ENCODE assay signal across 18 cellular contexts in the genomic region with DNA sequence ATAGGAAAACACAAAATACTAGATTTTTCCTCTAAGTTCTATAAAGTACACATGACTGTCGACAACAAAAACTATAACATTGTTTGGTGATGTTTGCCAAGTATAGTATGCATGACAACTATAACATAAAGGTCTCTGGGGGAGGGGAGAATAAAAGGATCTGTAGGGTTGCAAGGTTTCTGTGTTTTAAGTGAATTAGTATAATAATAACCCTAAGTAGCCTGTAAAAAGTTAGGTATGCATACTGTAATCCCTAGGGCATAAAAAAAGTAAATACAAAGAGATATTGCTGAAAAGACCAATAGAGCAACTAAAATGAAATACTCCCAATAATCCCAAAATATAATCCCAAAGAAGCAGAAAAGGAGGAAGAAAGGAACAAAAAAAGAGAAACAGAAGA. TPM values are rescaled to one million over a fixed set of nuclear protein-coding genes. Genes with fewer than 3 reads are reported as not detected.
DNase-seq lines count a peak whose midpoint lies in the region; ATAC-seq, FAIRE-seq and TF ChIP-seq lines count a peak whose summit lies in the region.
"Had no signal": no experiment of that assay in that cellular context is flagged by ENCODE, and none has a peak within 500 bp of the region (broad histone marks: within the 10 kb centered on the region; RNA-seq: fewer than 3 reads in every experiment).

No MANE protein-coding gene starts in this region.

- no peak for TF ChIP-seq CTCF in IMR-90 (conservative IDR thresholded peaks at IDR 0.05; ENCODE audit: low read depth, low read length)
- TF ChIP-seq CTCF in H1 (IDR thresholded peaks at IDR 0.05; ENCODE audit: control extremely low read depth in 1 of 3, insufficient read depth in 1 of 3, low read depth in 1 of 3, low read length in 3 of 3) = no peak

- BruUV-seq in IMR-90 (replicated peaks; lab: Mats Ljungman, UMichigan) = no TSS peak

- H2AK9ac ChIP-seq in IMR-90 (replicated peaks; ENCODE audit: low read depth, low read length, poor library complexity) = no peak overlapping the region

- POLR2A ChIA-PET in IMR-90 (lab: Charles Lee; ENCODE audit: unreplicated experiment) (no interaction called here), H1 (lab: Charles Lee; ENCODE audit: partially characterized antibody) (interaction anchor here (1.2 kb wide), 1 partner anchor 15 kb away, joined by 3 read pairs; a partner anchor contains a TSS)

- peaks cover 4% of the 10 kb centered on the region; the same call in 1 of the 2 replicates for H3K36me3 ChIP-seq in IMR-90 (ENCODE audit: control insufficient read depth, insufficient read depth, low read length)
- no peaks in the 10 kb centered on the region for H3K36me3 ChIP-seq in H1 (ENCODE audit: control insufficient read depth in 2 of 4, insufficient read depth in 4 of 4, low read length in 3 of 4)
- peaks cover 0 to 2% (median 1%) of the 10 kb centered on the region in 5 donors for H3K36me3 ChIP-seq in subcutaneous abdominal adipose tissue (ENCODE audit: control insufficient read depth in 5 of 5, insufficient read depth in 5 of 5, low read length in 5 of 5)

- in situ Hi-C loops in IMR-90 (cut with MboI; ENCODE audit: low sequenced_read_pairs) = no loop called here

- H3K9me3 Mint-ChIP-seq in activated naive CD4-positive, alpha-beta T cell treated with anti-CD3 and anti-CD28 coated beads, Interleukin-2, amount 50 U/mL, for 24 hours = no peaks in the 10 kb centered on the region

- dilution Hi-C loops in IMR-90 (cut with HindIII; ENCODE audit: low sequenced_read_pairs, unreplicated experiment) = no loop called here

- no peak overlapping the region for H2BK120ac ChIP-seq in IMR-90 (ENCODE audit: low read depth, low read length)
- H2BK120ac ChIP-seq in H1 (replicated peaks; ENCODE audit: low read depth, low read length) = no peak overlapping the region

- ATAC-seq in IMR-90 (ENCODE audit: low read depth) (no peak), HG03457 (IDR thresholded peaks at IDR 0.05; ENCODE audit: unreplicated experiment) (no peak), HG02885 (IDR thresholded peaks at IDR 0.05; ENCODE audit: poor library complexity, unreplicated experiment) (no peak)

- H3K79me1 ChIP-seq in IMR-90 (ENCODE audit: low read depth in 1 of 2, low read length in 2 of 2) = peaks cover 30 to 67% of the 10 kb centered on the region in 2 experiments
- 0 out of 2 replicates have a peak, but pooled peaks cover 2% of the 10 kb centered on the region for H3K79me1 ChIP-seq in H1 (ENCODE audit: low read depth, low read length)

- H3K23ac ChIP-seq in IMR-90 (ENCODE audit: low read depth, low read length) = no peak overlapping the region
- no peak overlapping the region for H3K23ac ChIP-seq in H1 (ENCODE audit: insufficient read length)

- no peak overlapping the region for H4K91ac ChIP-seq in IMR-90 (ENCODE audit: insufficient read depth, low read depth, low read length)
- no peak overlapping the region for H4K91ac ChIP-seq in H1 (replicated peaks; ENCODE audit: insufficient read length, low read length)

- H4K8ac ChIP-seq in IMR-90 (ENCODE audit: low read depth in 2 of 2, low read length in 2 of 2) = no peak overlapping the region
- no peak overlapping the region for H4K8ac ChIP-seq in H1 (ENCODE audit: extremely low read depth, insufficient read depth, low read length)

- TF ChIP-seq RAD21 in IMR-90 (IDR thresholded peaks at IDR 0.05; ENCODE audit: low read length) = no peak
- no peak for TF ChIP-seq RAD21 in H1 (IDR thresholded peaks at IDR 0.05 in 1 of 2, conservative IDR thresholded peaks at IDR 0.05 in 1 of 2; ENCODE audit: low read depth in 2 of 2, low read length in 2 of 2)

- peaks cover 0 to 97% of the 10 kb centered on the region in 2 experiments; a peak in 3 of 4 replicates for H3K79me2 ChIP-seq in H1 (ENCODE audit: control insufficient read depth in 1 of 2, insufficient read depth in 2 of 2, low read length in 2 of 2)

- no CpG with 5 or more reads among the region's 1 CpG for WGBS in IMR-90 (ENCODE audit: extremely low coverage in 2 of 2, insufficient read length in 1 of 2), 2 experiments
- 0% methylated on average over 1 of the region's 1 CpG; no CpG with 5 or more reads in 1 of the 2 experiments for WGBS in H1 (ENCODE audit: extremely low coverage in 1 of 2, insufficient coverage in 1 of 2, insufficient read length in 1 of 2, insufficient replicate concordance in 2 of 2, low coverage in 1 of 2, low lambda C conversion rate in 2 of 2, missing lambda C conversion rate in 1 of 2), 2 experiments

- H3K9me1 ChIP-seq in IMR-90 (ENCODE audit: insufficient read depth, low read length) = peaks cover 4% of the 10 kb centered on the region

- H2BK5ac ChIP-seq in IMR-90 (ENCODE audit: low read depth, low read length, poor library complexity, severe bottlenecking) (no peak overlapping the region), H1 (ENCODE audit: low read depth, low read length) (no peak overlapping the region)

- no peaks in the 10 kb centered on the region for H3K27me3 ChIP-seq in IMR-90 (ENCODE audit: control insufficient read depth, insufficient read depth, low read length)
- no peaks in the 10 kb centered on the region for H3K27me3 ChIP-seq in H1 (replicated peaks in 1 of 4; ENCODE audit: control insufficient read depth in 3 of 4, extremely low read depth in 1 of 4, insufficient read depth in 3 of 4, low read length in 3 of 4)
- H3K27me3 ChIP-seq in subcutaneous abdominal adipose tissue (ENCODE audit: control insufficient read depth in 5 of 5, insufficient read depth in 4 of 5, low read length in 5 of 5) = no peaks in the 10 kb centered on the region

- H2BK12ac ChIP-seq in H1 (ENCODE audit: low read depth, low read length) = no peak overlapping the region

- H2AFZ ChIP-seq in IMR-90 (replicated peaks; ENCODE audit: low read length, poor library complexity) (no peak overlapping the region), H1 (ENCODE audit: low read length) (no peak overlapping the region)
- H2AFZ ChIP-seq: PC-9 had no signal

- CTCF ChIA-PET in IMR-90 (lab: Yijun Ruan, JAX) = interaction anchor here (0.7 to 1.0 kb wide), 2 partner anchors 12 to 15 kb away, joined by 3 read pairs; a partner anchor contains a TSS
- CTCF ChIA-PET in H1 (lab: Charles Lee; ENCODE audit: partially characterized antibody) = interaction anchor here (0.6 kb wide), 1 partner anchor 328 kb away, joined by 5 read pairs; no protein-coding TSS in a partner anchor

- TF ChIP-seq EP300 in H1 (IDR thresholded peaks at IDR 0.05; ENCODE audit: borderline replicate concordance in 1 of 2, low read depth in 2 of 2, low read length in 2 of 2) = no peak

- no peaks in the 10 kb centered on the region for H3K23me2 ChIP-seq in H1 (ENCODE audit: low read depth, low read length)

- H3K56ac ChIP-seq in IMR-90 (ENCODE audit: extremely low read depth, insufficient read depth, low read length) = no peak overlapping the region
- H3K56ac ChIP-seq in H1 (replicated peaks; ENCODE audit: insufficient read length, low read depth, low read length) = no peak overlapping the region

- H4K5ac ChIP-seq in IMR-90 (ENCODE audit: low read depth, low read length) (no peak overlapping the region), H1 (ENCODE audit: insufficient read length, low read depth, low read length) (no peak overlapping the region)

- no peak overlapping the region for H3K18ac ChIP-seq in IMR-90 (ENCODE audit: low read depth, low read length)
- H3K18ac ChIP-seq in H1 (ENCODE audit: extremely low read depth, low read length) = no peak overlapping the region

- no peak for DNase-seq in activated naive CD4-positive, alpha-beta T cell treated with Interleukin-2 at 50 U/mL for 16 hours
- DNase-seq in IMR-90 (no peak), H1 (ENCODE audit: low read depth in 1 of 2, low spot score in 2 of 2) (no peak), AG20443 (ENCODE audit: low spot score) (no peak)
- DNase-seq: DMS79 treated with DMSO at 0.1 percent for 48 hours, H7, KG1, MV-4-11, NCI-H1417, NCI-H187 treated with DMSO at 0.1 percent for 48 hours, NCI-H226, NCI-H524 treated with DMSO at 0.1 percent for 48 hours, PC-9 had no signal

- H2BK20ac ChIP-seq in IMR-90 (ENCODE audit: low read depth, low read length) (no peak overlapping the region), H1 (ENCODE audit: low read length) (no peak overlapping the region)

- H2AK5ac ChIP-seq in IMR-90 (ENCODE audit: low read depth, low read length) (no peak overlapping the region), H1 (ENCODE audit: low read depth, low read length) (no peak overlapping the region)

- no peak overlapping the region for H3K27ac ChIP-seq in IMR-90 (ENCODE audit: insufficient read depth, low read length)
- H3K27ac ChIP-seq in H1 (ENCODE audit: low read depth, low read length) = no peak overlapping the region
- H3K27ac ChIP-seq in subcutaneous abdominal adipose tissue (ENCODE audit: low read depth, low read length) = peak overlapping the region; percentile 11
- H3K27ac ChIP-seq: PC-9, RWPE1 had no signal

- TF ChIP-seq POLR2A in IMR-90 (IDR thresholded peaks at IDR 0.05; ENCODE audit: low read depth, low read length) (no peak), H1 (IDR thresholded peaks at IDR 0.05; ENCODE audit: control extremely low read depth in 1 of 2, low read depth in 2 of 2, low read length in 2 of 2) (no peak)

- H3K4ac ChIP-seq in IMR-90 (ENCODE audit: low read depth, low read length) (no peak overlapping the region), H1 (replicated peaks; ENCODE audit: insufficient read length, low read depth, low read length) (no peak overlapping the region)

- H3K4me2 ChIP-seq in IMR-90 (ENCODE audit: low read depth, low read length) (peak overlapping the region; percentile 27; the same call in 1 of the 2 replicates), H1 (ENCODE audit: insufficient read depth in 1 of 2, low read depth in 2 of 2, low read length in 2 of 2) (peak overlapping the region; percentile 33 to 55; a peak in 2 of 4 replicates)
- H3K4me2 ChIP-seq: PC-9 had no signal

- no peak overlapping the region for H3K14ac ChIP-seq in IMR-90 (replicated peaks; ENCODE audit: low read depth, low read length)
- H3K14ac ChIP-seq in H1 (ENCODE audit: insufficient read length) = no peak overlapping the region

- H2BK15ac ChIP-seq in IMR-90 (ENCODE audit: low read depth, low read length) (no peak overlapping the region), H1 (ENCODE audit: low read length) (no peak overlapping the region)

- H3K4me1 Mint-ChIP-seq in activated naive CD4-positive, alpha-beta T cell treated with anti-CD3 and anti-CD28 coated beads, Interleukin-2, amount 50 U/mL, for 24 hours = peaks cover 96% of the 10 kb centered on the region

- no peaks in the 10 kb centered on the region for H3K27me3 Mint-ChIP-seq in activated naive CD4-positive, alpha-beta T cell treated with anti-CD3 and anti-CD28 coated beads, Interleukin-2, amount 50 U/mL, for 24 hours

- intact Hi-C loops in IMR-90 (cut with micrococcal nuclease) = no loop called here

- H3K4me1 ChIP-seq in IMR-90 (ENCODE audit: control insufficient read depth, insufficient read depth, low read length) (peaks cover 11% of the 10 kb centered on the region; the same call in 1 of the 2 replicates), H1 (replicated peaks in 1 of 4; ENCODE audit: control insufficient read depth in 3 of 4, insufficient read depth in 4 of 4, low read length in 3 of 4) (peaks cover 0 to 13% (median 6%) of the 10 kb centered on the region in 4 experiments; a peak in 5 of 7 replicates), subcutaneous abdominal adipose tissue (ENCODE audit: control insufficient read depth in 5 of 5, insufficient read depth in 5 of 5, low read length in 5 of 5) (peaks cover 0 to 51% (median 44%) of the 10 kb centered on the region in 5 donors)

- H3K4me3 Mint-ChIP-seq in activated naive CD4-positive, alpha-beta T cell treated with anti-CD3 and anti-CD28 coated beads, Interleukin-2, amount 50 U/mL, for 24 hours = peak overlapping the region; percentile 61

- H4K20me1 ChIP-seq in IMR-90 (ENCODE audit: insufficient read depth, low read length) = peaks cover 25% of the 10 kb centered on the region
- H4K20me1 ChIP-seq in H1 (replicated peaks in 1 of 2; ENCODE audit: control insufficient read depth in 1 of 2, insufficient read depth in 2 of 2, low read length in 2 of 2) = peaks cover 0 to 1% of the 10 kb centered on the region in 2 experiments

- peak overlapping the region; percentile 92 for H3K27ac Mint-ChIP-seq in activated naive CD4-positive, alpha-beta T cell treated with anti-CD3 and anti-CD28 coated beads, Interleukin-2, amount 50 U/mL, for 24 hours

- FAIRE-seq in H1 (lab: Jason Lieb, UNC) = no peak

- H3K9ac ChIP-seq in IMR-90 (ENCODE audit: low read depth, low read length) (no peak overlapping the region), H1 (replicated peaks in 1 of 4; ENCODE audit: extremely low read depth in 1 of 4, low read depth in 3 of 4, low read length in 3 of 4) (no peak overlapping the region), subcutaneous abdominal adipose tissue (ENCODE audit: low read length in 5 of 5) (no peak overlapping the region)

- H3K9me3 ChIP-seq in IMR-90 (ENCODE audit: control insufficient read depth, insufficient read depth, low read length) (no peaks in the 10 kb centered on the region), H1 (ENCODE audit: insufficient read depth in 2 of 2, low read depth in 1 of 2, low read length in 1 of 2) (no peaks in the 10 kb centered on the region), subcutaneous abdominal adipose tissue (ENCODE audit: control insufficient read depth in 5 of 5, low read length in 5 of 5) (no peaks in the 10 kb centered on the region)

- H3K4me3 ChIP-seq in IMR-90 (ENCODE audit: insufficient read depth, low read depth, low read length) = no peak overlapping the region
- peak overlapping the region in 1 of 4 experiments; percentile 46; a peak in 2 of 8 replicates for H3K4me3 ChIP-seq in H1 (ENCODE audit: extremely low read depth in 1 of 4, insufficient read depth in 2 of 4, low read depth in 3 of 4, low read length in 4 of 4)
- H3K4me3 ChIP-seq in subcutaneous abdominal adipose tissue (ENCODE audit: low read depth in 1 of 5, low read length in 5 of 5) = no peak overlapping the region
- H3K4me3 ChIP-seq: PC-9 had no signal

- peaks cover 2% of the 10 kb centered on the region for H3K36me3 Mint-ChIP-seq in activated naive CD4-positive, alpha-beta T cell treated with anti-CD3 and anti-CD28 coated beads, Interleukin-2, amount 50 U/mL, for 24 hours

RNA-seq across cellular contexts. Expression of a gene that starts 14.6 kb away (rescaled TPM):
- 43.2 and 53.9 TPM in 2 replicates for total RNA-seq in IMR-90 (2012; rRNA removed)
- polyA plus RNA-seq in IMR-90 (2012; rRNA removed) = 17.9 and 20.1 TPM in 2 replicates
- polyA plus RNA-seq in IMR-90 (2012; cell fraction: cytosol; rRNA removed) = 4.6 and 7.8 TPM in 2 replicates
- polyA plus RNA-seq in IMR-90 (2012; cell fraction: nucleus; rRNA removed; ENCODE audit: low replicate concordance) = 5.3 and 37.3 TPM in 2 replicates
- total RNA-seq in H1 (2021; fragmentation: NEBNext Ultra II Directional; extraction: Animal tissue kit (Norgen Biotek cat#: 25700)) = 52.1 TPM in 2 replicates
- 17.0 and 19.0 TPM in 2 replicates for polyA plus RNA-seq in H1 (2011; rRNA removed)
- polyA plus RNA-seq in H1 (2011; cell fraction: cytosol; rRNA removed) = 31.4 TPM
- polyA plus RNA-seq in H1 (2011; cell fraction: nucleus; rRNA removed) = 30.4 TPM
- polyA plus RNA-seq in H1 (2012, experiment 1 of 2) = 24.8 to 40.5 TPM (median 34.8 TPM) in 4 replicates
- polyA plus RNA-seq in H1 (2012, experiment 2 of 2) = 1.8 TPM
- 21.3 TPM for polyA plus RNA-seq in H1 (2013, experiment 1 of 2)
- polyA plus RNA-seq in H1 (2013, experiment 2 of 2) = 19.6 TPM
- polyA minus RNA-seq in H1 (2011; rRNA and poly(A)+ RNA removed) = 55.8 and 77.3 TPM in 2 replicates
- polyA minus RNA-seq in H1 (2011; cell fraction: cytosol; rRNA and poly(A)+ RNA removed) = 48.1 TPM
- polyA minus RNA-seq in H1 (2011; cell fraction: nucleus; rRNA and poly(A)+ RNA removed) = 145 TPM
